In genomic region chrX:51779306-51779705, GRCh38 we compare ENCODE assay signal across 1 cellular context.
TF ChIP-seq lines count a peak whose summit lies in the region.

No MANE protein-coding gene starts in this region.

TF ChIP-seq in GM23338, 12 proteins besides CTCF, POLR2A, EP300 and RAD21 (continued from another document):
- TF ChIP-seq REST (IDR thresholded peaks at IDR 0.05; ENCODE audit: unreplicated experiment) (no peak), ZNF462 (CRISPR knock-in tag; IDR thresholded peaks at IDR 0.05) (no peak), ZNF114 (CRISPR knock-in tag; IDR thresholded peaks at IDR 0.05) (no peak), JUNB (IDR thresholded peaks at IDR 0.05; ENCODE audit: unreplicated experiment) (no peak), NANOG (IDR thresholded peaks at IDR 0.05; ENCODE audit: borderline replicate concordance) (no peak), ZNF331 (CRISPR knock-in tag; IDR thresholded peaks at IDR 0.05; ENCODE audit: low read depth) (no peak), POLR2AphosphoS5 (IDR thresholded peaks at IDR 0.05; ENCODE audit: low read depth) (no peak)
